8 cellular contexts compared by ENCODE assay signal in genomic region chr10:89029785-89030437, GRCh38. TPM values are rescaled to one million over a fixed set of nuclear protein-coding genes. Genes with fewer than 3 reads are reported as not detected.
A peak's percentile ranks its signal among the peaks of the same experiment; 100 is the strongest.
DNase-seq lines count a peak whose midpoint lies in the region; ATAC-seq and TF ChIP-seq lines count a peak whose summit lies in the region.

No MANE protein-coding gene starts in this region.

- H4K20me1 ChIP-seq in neural progenitor cell (ENCODE audit: low read depth): no peaks in the 10 kb centered on the region

- POLR2A ChIA-PET in Panc1 (lab: Charles Lee): no interaction called here

- no peak overlapping the region for H3K9ac ChIP-seq in neural progenitor cell

- DNase-seq in Calu3: peak; percentile 70
- peak; percentile 15 for DNase-seq in HuH-7.5 (ENCODE audit: low spot score)
- peak; percentile 59 for DNase-seq in Panc1 (ENCODE audit: low read depth, low spot score)
- DNase-seq in activated T-cell treated with anti-CD3 and anti-CD28 coated beads, Interleukin-2, amount 50 U/mL, for 72 hours: peak; percentile 70 to 74
- peak; percentile 90 for DNase-seq in fibroblast of the aortic adventitia (ENCODE audit: low read depth)
- DNase-seq in neural progenitor cell (ENCODE audit: low spot score): peak; percentile 84
- DNase-seq in stimulated activated naive CD8-positive, alpha-beta T cell treated with anti-CD3 and anti-CD28 coated beads, Interleukin-15, Interleukin-2, amounts not matched to agents 100 U/mL and 50 U/mL, for 24 hours: peak; percentile 79

- H3K4me1 Mint-ChIP-seq in Calu3 (ENCODE audit: low read depth, unreplicated experiment) (peaks cover 21% of the 10 kb centered on the region), neural progenitor cell (no peaks in the 10 kb centered on the region)
- H3K4me1 Mint-ChIP-seq in activated T-cell treated with anti-CD3 and anti-CD28 coated beads, Interleukin-2, amount 50 U/mL, for 72 hours (ENCODE audit: low read depth): peaks cover 36% of the 10 kb centered on the region

- H3K4me3 ChIP-seq in Panc1 (ENCODE audit: low read depth in 2 of 2, low read length in 2 of 2): peak overlapping the region in 1 of 2 experiments; percentile 31; a peak in 1 of 4 replicates
- H3K4me3 ChIP-seq in fibroblast of the aortic adventitia (ENCODE audit: low read depth, low read length): no peak overlapping the region
- no peak overlapping the region for H3K4me3 ChIP-seq in neural progenitor cell

- H3K27ac ChIP-seq in Panc1 (ENCODE audit: low read length) (no peak overlapping the region), neural progenitor cell (no peak overlapping the region)

- H3K36me3 ChIP-seq in Panc1 (ENCODE audit: control insufficient read depth, insufficient read depth, low read length): no peaks in the 10 kb centered on the region
- no peaks in the 10 kb centered on the region for H3K36me3 ChIP-seq in neural progenitor cell

- in situ Hi-C loops in Panc1 (cut with HindIII; ENCODE audit: low pct_unique_long_range_greater_than_20kb, low sequenced_read_pairs): no loop called here

- BruUV-seq in Calu3 (replicated peaks; lab: Mats Ljungman, UMichigan) (no TSS peak), Panc1 (replicated peaks; lab: Mats Ljungman, UMichigan) (no TSS peak)

- CTCF ChIA-PET in Calu3 (lab: Charles Lee): interaction anchor here (0.6 kb wide), 1 partner anchor 135 kb away, joined by 3 read pairs; no protein-coding TSS in a partner anchor
- CTCF ChIA-PET in Panc1 (lab: Charles Lee): interaction anchor here (0.6 to 1.6 kb wide), 4 partner anchors 20 to 367 kb away, joined by 3 to 8 read pairs (median 6); no protein-coding TSS in a partner anchor

- no peaks in the 10 kb centered on the region for H3K9me3 Mint-ChIP-seq in Calu3 (ENCODE audit: low read depth, unreplicated experiment)
- H3K9me3 Mint-ChIP-seq in activated T-cell treated with anti-CD3 and anti-CD28 coated beads, Interleukin-2, amount 50 U/mL, for 72 hours: no peaks in the 10 kb centered on the region
- H3K9me3 Mint-ChIP-seq in neural progenitor cell: no peaks in the 10 kb centered on the region

- H3K4me2 ChIP-seq in neural progenitor cell: peak overlapping the region; percentile 59

- H3K36me3 Mint-ChIP-seq in Calu3 (ENCODE audit: insufficient read depth, unreplicated experiment) (no peaks in the 10 kb centered on the region), neural progenitor cell (no peaks in the 10 kb centered on the region)
- H3K36me3 Mint-ChIP-seq in activated T-cell treated with anti-CD3 and anti-CD28 coated beads, Interleukin-2, amount 50 U/mL, for 72 hours (ENCODE audit: insufficient read depth in 2 of 2): peaks cover 0 to 2% of the 10 kb centered on the region in 2 donors

- no peaks in the 10 kb centered on the region for H3K27me3 ChIP-seq in Panc1 (ENCODE audit: control insufficient read depth, insufficient read depth, low read length)
- H3K27me3 ChIP-seq in neural progenitor cell: no peaks in the 10 kb centered on the region

- H2AFZ ChIP-seq in neural progenitor cell (replicated peaks): no peak overlapping the region

- H3K9me3 ChIP-seq in Panc1 (ENCODE audit: control insufficient read depth, insufficient read depth, low read depth, low read length) (no peaks in the 10 kb centered on the region), neural progenitor cell (ENCODE audit: low read depth) (no peaks in the 10 kb centered on the region)

- TF ChIP-seq CTCF in Calu3 (IDR thresholded peaks at IDR 0.05; ENCODE audit: unreplicated experiment): peak; percentile 48
- TF ChIP-seq CTCF in Panc1 (IDR thresholded peaks at IDR 0.05): peak; percentile 92
- TF ChIP-seq CTCF in fibroblast of the aortic adventitia (IDR thresholded peaks at IDR 0.05; ENCODE audit: insufficient read depth, low read length): peak; percentile 86
- peak; percentile 92 for TF ChIP-seq CTCF in neural progenitor cell (IDR thresholded peaks at IDR 0.05)

- no peaks in the 10 kb centered on the region for H3K79me2 ChIP-seq in neural progenitor cell (ENCODE audit: low read depth)

- H3K4me3 Mint-ChIP-seq in Calu3 (ENCODE audit: low read depth, unreplicated experiment) (no peak overlapping the region), neural progenitor cell (no peak overlapping the region)
- peak overlapping the region in 1 of 2 donors; percentile 29 for H3K4me3 Mint-ChIP-seq in activated T-cell treated with anti-CD3 and anti-CD28 coated beads, Interleukin-2, amount 50 U/mL, for 72 hours

- intact Hi-C loops in Calu3 (cut with micrococcal nuclease; ENCODE audit: unreplicated experiment) (loop anchor here (1.0 kb wide), 1 partner anchor 183 kb away; no protein-coding TSS in a partner anchor), Panc1 (cut with micrococcal nuclease; ENCODE audit: unreplicated experiment) (loop anchor here (1.0 to 5.0 kb wide), 2 partner anchors 82 to 183 kb away; no protein-coding TSS in a partner anchor)

- peak; percentile 65 for ATAC-seq in Panc1
- peak; percentile 48 to 52 for ATAC-seq in activated T-cell treated with anti-CD3 and anti-CD28 coated beads, Interleukin-2, amount 50 U/mL, for 72 hours (replicated peaks in 1 of 2)
- peak; percentile 47 for ATAC-seq in stimulated activated naive CD8-positive, alpha-beta T cell treated with anti-CD3 and anti-CD28 coated beads, Interleukin-15, Interleukin-2, amounts not matched to agents 100 U/mL and 50 U/mL, for 24 hours
- ATAC-seq in HG02840 (IDR thresholded peaks at IDR 0.05; ENCODE audit: low FRiP score, unreplicated experiment): no peak

- no peaks in the 10 kb centered on the region for H3K27me3 Mint-ChIP-seq in Calu3 (ENCODE audit: unreplicated experiment)
- H3K27me3 Mint-ChIP-seq in activated T-cell treated with anti-CD3 and anti-CD28 coated beads, Interleukin-2, amount 50 U/mL, for 72 hours (ENCODE audit: low read depth): no peaks in the 10 kb centered on the region
- H3K27me3 Mint-ChIP-seq in neural progenitor cell (ENCODE audit: insufficient read depth, low read depth): no peaks in the 10 kb centered on the region

- H3K4me1 ChIP-seq in Panc1 (ENCODE audit: control insufficient read depth, insufficient read depth, low read length): peaks cover 6% of the 10 kb centered on the region; the same call in 1 of the 2 replicates
- H3K4me1 ChIP-seq in neural progenitor cell: no peaks in the 10 kb centered on the region

- H3F3A ChIP-seq in neural progenitor cell (ENCODE audit: low read depth): no peaks in the 10 kb centered on the region

- no peak overlapping the region for H3K27ac Mint-ChIP-seq in Calu3 (ENCODE audit: unreplicated experiment)
- peak overlapping the region; percentile 22 for H3K27ac Mint-ChIP-seq in activated T-cell treated with anti-CD3 and anti-CD28 coated beads, Interleukin-2, amount 50 U/mL, for 72 hours
- no peak overlapping the region for H3K27ac Mint-ChIP-seq in neural progenitor cell

RNA-seq across cellular contexts. Expression of gene FAS, which starts 39.3 kb away (rescaled TPM):
- total RNA-seq in Calu3 (2022) (3.1 and 5.5 TPM in 2 replicates), Panc1 (2021; ENCODE audit: unreplicated experiment) (8.1 TPM), fibroblast of the aortic adventitia (ENCODE audit: low replicate concordance) (55.5 and 61.9 TPM in 2 replicates), neural progenitor cell (ENCODE audit: low replicate concordance) (9.2 and 11.1 TPM in 2 replicates)
- polyA plus RNA-seq in Panc1 (2012; ENCODE audit: insufficient read length): 4.9 TPM
- 100 to 1,000 TPM; 111 to 138 TPM for total RNA-seq in activated T-cell treated with anti-CD3 and anti-CD28 coated beads, Interleukin-2, amount 50 U/mL, for 72 hours

Comparison
In these comparisons a context has a peak if more than half of its experiments do, and no peak if none do; other contexts are left out.
1. DNase-seq: peak in every context shown above with its lines; median percentile 90 in fibroblast of the aortic adventitia; 84 in neural progenitor cell; 79 in stimulated activated naive CD8-positive, alpha-beta T cell treated with anti-CD3 and anti-CD28 coated beads, Interleukin-15, Interleukin-2, amounts not matched to agents 100 U/mL and 50 U/mL, for 24 hours; 72 in activated T-cell treated with anti-CD3 and anti-CD28 coated beads, Interleukin-2, amount 50 U/mL, for 72 hours; 70 in Calu3; 59 in Panc1; 15 in HuH-7.5.